1 cellular context compared by ENCODE assay signal in the genomic region with DNA sequence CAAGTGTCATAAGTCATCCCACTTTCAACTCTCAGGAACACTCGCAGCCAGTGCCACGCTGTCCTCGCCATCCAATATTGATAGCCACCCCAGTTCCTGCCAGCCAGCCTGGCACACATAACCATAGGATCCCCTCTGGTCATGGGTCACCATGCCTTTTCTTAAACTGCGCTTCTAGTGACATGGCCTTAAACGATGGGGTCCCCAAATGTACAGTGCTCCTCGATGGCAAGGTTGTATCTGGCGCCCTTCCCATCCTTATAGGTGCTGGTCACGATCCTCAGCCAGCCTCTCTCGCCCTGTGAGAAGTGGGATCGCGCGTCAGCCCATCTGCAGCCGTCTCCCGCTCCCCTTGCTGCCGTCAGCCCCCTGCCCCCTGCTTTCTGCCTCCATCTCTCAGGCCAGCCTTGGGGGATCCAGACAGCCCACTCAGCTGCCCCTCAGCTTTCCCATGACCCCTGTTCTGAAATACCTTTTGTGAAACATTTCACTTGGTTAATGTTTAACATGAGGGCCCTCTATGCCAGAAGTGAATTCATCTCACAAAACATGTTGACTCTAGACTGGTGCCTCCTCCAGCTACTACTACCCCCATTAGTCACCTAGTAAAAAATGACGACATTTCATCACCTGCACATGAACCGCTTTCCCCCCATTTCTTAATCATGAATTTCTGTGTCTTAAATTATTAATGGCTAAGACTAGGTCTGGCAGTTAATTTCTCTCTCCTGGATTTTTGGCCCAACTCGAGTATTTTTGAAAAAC.
TF ChIP-seq lines count a peak whose summit lies in the region.

No MANE protein-coding gene starts in this region.

TF ChIP-seq in HepG2, 621 proteins besides CTCF, POLR2A, EP300 and RAD21 (continued from another document and continues in another):
- TF ChIP-seq PAXIP1 (CRISPR knock-in tag; conservative IDR thresholded peaks at IDR 0.05) = peak; percentile 94
- TF ChIP-seq, protein P1, sequence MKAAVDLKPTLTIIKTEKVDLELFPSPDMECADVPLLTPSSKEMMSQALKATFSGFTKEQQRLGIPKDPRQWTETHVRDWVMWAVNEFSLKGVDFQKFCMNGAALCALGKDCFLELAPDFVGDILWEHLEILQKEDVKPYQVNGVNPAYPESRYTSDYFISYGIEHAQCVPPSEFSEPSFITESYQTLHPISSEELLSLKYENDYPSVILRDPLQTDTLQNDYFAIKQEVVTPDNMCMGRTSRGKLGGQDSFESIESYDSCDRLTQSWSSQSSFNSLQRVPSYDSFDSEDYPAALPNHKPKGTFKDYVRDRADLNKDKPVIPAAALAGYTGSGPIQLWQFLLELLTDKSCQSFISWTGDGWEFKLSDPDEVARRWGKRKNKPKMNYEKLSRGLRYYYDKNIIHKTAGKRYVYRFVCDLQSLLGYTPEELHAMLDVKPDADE (CRISPR knock-in tag; IDR thresholded peaks at IDR 0.05) = no peak; the same call in 1 of the 2 replicates
- TF ChIP-seq, protein P2, sequence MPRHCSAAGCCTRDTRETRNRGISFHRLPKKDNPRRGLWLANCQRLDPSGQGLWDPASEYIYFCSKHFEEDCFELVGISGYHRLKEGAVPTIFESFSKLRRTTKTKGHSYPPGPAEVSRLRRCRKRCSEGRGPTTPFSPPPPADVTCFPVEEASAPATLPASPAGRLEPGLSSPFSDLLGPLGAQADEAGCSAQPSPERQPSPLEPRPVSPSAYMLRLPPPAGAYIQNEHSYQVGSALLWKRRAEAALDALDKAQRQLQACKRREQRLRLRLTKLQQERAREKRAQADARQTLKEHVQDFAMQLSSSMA (CRISPR knock-in tag; IDR thresholded peaks at IDR 0.05) = 0 out of 2 replicates have a peak, but pooled peaks have one; percentile 28
- peak; percentile 63 for TF ChIP-seq HDAC1 (CRISPR knock-in tag; IDR thresholded peaks at IDR 0.05)
- peak; percentile 37; the same call in 1 of the 3 replicates for TF ChIP-seq MXI1 (IDR thresholded peaks at IDR 0.05; ENCODE audit: borderline replicate concordance, low read depth, low read length)
- TF ChIP-seq IRF2 (CRISPR knock-in tag; IDR thresholded peaks at IDR 0.05) = peak; percentile 57; the same call in 1 of the 2 replicates
- TF ChIP-seq, protein P3, sequence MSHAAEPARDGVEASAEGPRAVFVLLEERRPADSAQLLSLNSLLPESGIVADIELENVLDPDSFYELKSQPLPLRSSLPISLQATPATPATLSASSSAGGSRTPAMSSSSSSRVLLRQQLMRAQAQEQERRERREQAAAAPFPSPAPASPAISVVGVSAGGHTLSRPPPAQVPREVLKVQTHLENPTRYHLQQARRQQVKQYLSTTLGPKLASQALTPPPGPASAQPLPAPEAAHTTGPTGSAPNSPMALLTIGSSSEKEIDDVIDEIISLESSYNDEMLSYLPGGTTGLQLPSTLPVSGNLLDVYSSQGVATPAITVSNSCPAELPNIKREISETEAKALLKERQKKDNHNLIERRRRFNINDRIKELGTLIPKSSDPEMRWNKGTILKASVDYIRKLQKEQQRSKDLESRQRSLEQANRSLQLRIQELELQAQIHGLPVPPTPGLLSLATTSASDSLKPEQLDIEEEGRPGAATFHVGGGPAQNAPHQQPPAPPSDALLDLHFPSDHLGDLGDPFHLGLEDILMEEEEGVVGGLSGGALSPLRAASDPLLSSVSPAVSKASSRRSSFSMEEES (CRISPR knock-in tag; IDR thresholded peaks at IDR 0.05) = peak; percentile 54
- TF ChIP-seq SRSF9 (IDR thresholded peaks at IDR 0.05; ENCODE audit: borderline replicate concordance, insufficient read depth, low read depth, low read length, poor library complexity, severe bottlenecking) = no peak
- peak; percentile 27; the same call in 1 of the 2 replicates for TF ChIP-seq AKAP8 (CRISPR knock-in tag; IDR thresholded peaks at IDR 0.05)
- TF ChIP-seq, protein P4, sequence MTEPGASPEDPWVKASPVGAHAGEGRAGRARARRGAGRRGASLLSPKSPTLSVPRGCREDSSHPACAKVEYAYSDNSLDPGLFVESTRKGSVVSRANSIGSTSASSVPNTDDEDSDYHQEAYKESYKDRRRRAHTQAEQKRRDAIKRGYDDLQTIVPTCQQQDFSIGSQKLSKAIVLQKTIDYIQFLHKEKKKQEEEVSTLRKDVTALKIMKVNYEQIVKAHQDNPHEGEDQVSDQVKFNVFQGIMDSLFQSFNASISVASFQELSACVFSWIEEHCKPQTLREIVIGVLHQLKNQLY (CRISPR knock-in tag; IDR thresholded peaks at IDR 0.05) = 0 out of 2 replicates have a peak, but pooled peaks have one; percentile 29
- TF ChIP-seq ZNF17 (CRISPR knock-in tag; IDR thresholded peaks at IDR 0.05) = no peak
- TF ChIP-seq, protein P5, sequence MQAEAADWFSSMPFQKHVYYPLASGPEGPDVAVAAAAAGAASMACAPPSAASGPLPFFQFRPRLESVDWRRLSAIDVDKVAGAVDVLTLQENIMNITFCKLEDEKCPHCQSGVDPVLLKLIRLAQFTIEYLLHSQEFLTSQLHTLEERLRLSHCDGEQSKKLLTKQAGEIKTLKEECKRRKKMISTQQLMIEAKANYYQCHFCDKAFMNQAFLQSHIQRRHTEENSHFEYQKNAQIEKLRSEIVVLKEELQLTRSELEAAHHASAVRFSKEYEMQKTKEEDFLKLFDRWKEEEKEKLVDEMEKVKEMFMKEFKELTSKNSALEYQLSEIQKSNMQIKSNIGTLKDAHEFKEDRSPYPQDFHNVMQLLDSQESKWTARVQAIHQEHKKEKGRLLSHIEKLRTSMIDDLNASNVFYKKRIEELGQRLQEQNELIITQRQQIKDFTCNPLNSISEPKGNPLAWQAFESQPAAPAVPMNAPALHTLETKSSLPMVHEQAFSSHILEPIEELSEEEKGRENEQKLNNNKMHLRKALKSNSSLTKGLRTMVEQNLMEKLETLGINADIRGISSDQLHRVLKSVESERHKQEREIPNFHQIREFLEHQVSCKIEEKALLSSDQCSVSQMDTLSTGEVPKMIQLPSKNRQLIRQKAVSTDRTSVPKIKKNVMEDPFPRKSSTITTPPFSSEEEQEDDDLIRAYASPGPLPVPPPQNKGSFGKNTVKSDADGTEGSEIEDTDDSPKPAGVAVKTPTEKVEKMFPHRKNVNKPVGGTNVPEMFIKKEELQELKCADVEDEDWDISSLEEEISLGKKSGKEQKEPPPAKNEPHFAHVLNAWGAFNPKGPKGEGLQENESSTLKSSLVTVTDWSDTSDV (CRISPR knock-in tag; IDR thresholded peaks at IDR 0.05) = no peak
- no peak for TF ChIP-seq SATB2 (CRISPR knock-in tag; IDR thresholded peaks at IDR 0.05)
- 0 out of 2 replicates have a peak, but pooled peaks have one; percentile 67 for TF ChIP-seq ZNF430 (CRISPR knock-in tag; IDR thresholded peaks at IDR 0.05)
- TF ChIP-seq TRAFD1 (CRISPR knock-in tag; IDR thresholded peaks at IDR 0.05; ENCODE audit: borderline replicate concordance) = no peak
- TF ChIP-seq MEIS2 (CRISPR knock-in tag; IDR thresholded peaks at IDR 0.05) = peak; percentile 58; the same call in 1 of the 2 replicates
- no peak for TF ChIP-seq ZNF839 (CRISPR knock-in tag; IDR thresholded peaks at IDR 0.05; ENCODE audit: borderline replicate concordance)
- TF ChIP-seq, protein P6, sequence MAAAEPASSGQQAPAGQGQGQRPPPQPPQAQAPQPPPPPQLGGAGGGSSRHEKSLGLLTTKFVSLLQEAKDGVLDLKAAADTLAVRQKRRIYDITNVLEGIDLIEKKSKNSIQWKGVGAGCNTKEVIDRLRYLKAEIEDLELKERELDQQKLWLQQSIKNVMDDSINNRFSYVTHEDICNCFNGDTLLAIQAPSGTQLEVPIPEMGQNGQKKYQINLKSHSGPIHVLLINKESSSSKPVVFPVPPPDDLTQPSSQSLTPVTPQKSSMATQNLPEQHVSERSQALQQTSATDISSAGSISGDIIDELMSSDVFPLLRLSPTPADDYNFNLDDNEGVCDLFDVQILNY (CRISPR knock-in tag; conservative IDR thresholded peaks at IDR 0.05) = no peak
- TF ChIP-seq ATF7 (IDR thresholded peaks at IDR 0.05) = peak; percentile 91
- TF ChIP-seq ATF7 (CRISPR knock-in tag; IDR thresholded peaks at IDR 0.05) = 0 out of 2 replicates have a peak, but pooled peaks have one; percentile 60
- no peak for TF ChIP-seq ZNF383 (CRISPR knock-in tag; IDR thresholded peaks at IDR 0.05; ENCODE audit: borderline replicate concordance)
- TF ChIP-seq JUNB (CRISPR knock-in tag; IDR thresholded peaks at IDR 0.05; ENCODE audit: borderline replicate concordance) = no peak
- peak; percentile 69; the same call in 1 of the 2 replicates for TF ChIP-seq ZNF773 (CRISPR knock-in tag; IDR thresholded peaks at IDR 0.05; ENCODE audit: borderline replicate concordance)
- TF ChIP-seq RERE (CRISPR knock-in tag; IDR thresholded peaks at IDR 0.05; ENCODE audit: low read depth) = no peak
- TF ChIP-seq HMGA1 (CRISPR knock-in tag; conservative IDR thresholded peaks at IDR 0.05) = no peak
- TF ChIP-seq NR1H2 (CRISPR knock-in tag; IDR thresholded peaks at IDR 0.05; ENCODE audit: borderline replicate concordance, low read depth) = no peak
- no peak; the same call in 1 of the 2 replicates for TF ChIP-seq HCFC1 (IDR thresholded peaks at IDR 0.05; ENCODE audit: low read depth, low read length)
- TF ChIP-seq YEATS2 (CRISPR knock-in tag; IDR thresholded peaks at IDR 0.05; ENCODE audit: borderline replicate concordance) = no peak; the same call in 1 of the 2 replicates
- no peak for TF ChIP-seq CBX5 (CRISPR knock-in tag; IDR thresholded peaks at IDR 0.05; ENCODE audit: borderline replicate concordance)
- peak; percentile 38 for TF ChIP-seq CBX1 (IDR thresholded peaks at IDR 0.05; ENCODE audit: low read depth)
- 0 out of 2 replicates have a peak, but pooled peaks have one; percentile 21 for TF ChIP-seq FOXJ3 (CRISPR knock-in tag; IDR thresholded peaks at IDR 0.05; ENCODE audit: borderline replicate concordance)
